ENCODE assay signal across 11 cellular contexts in the genomic region with DNA sequence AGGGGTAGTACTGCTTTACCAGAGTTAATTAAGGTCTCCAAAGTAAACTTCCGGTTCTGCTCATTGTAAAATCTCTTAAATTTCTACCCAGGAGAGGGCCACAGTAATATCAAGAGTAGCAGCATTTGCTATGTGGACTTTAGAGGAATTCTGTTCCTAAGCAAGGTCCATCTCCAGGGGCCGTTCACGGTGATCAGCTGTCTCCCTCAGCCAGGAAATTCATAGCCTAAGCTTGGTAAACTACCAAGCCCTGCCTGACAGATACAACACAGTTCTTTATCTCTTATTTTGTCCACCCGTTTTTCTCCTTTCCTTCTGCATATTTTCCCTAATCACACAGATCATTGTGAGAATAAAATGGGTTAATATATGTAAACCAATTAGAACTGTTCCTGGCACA. TPM values are rescaled to one million over a fixed set of nuclear protein-coding genes. Genes with fewer than 3 reads are reported as not detected.
DNase-seq lines count a peak whose midpoint lies in the region; ATAC-seq and TF ChIP-seq lines count a peak whose summit lies in the region.
"Had no signal": no experiment of that assay in that cellular context is flagged by ENCODE, and none has a peak within 500 bp of the region (broad histone marks: within the 10 kb centered on the region; RNA-seq: fewer than 3 reads in every experiment).

No MANE protein-coding gene starts in this region.

- H3K9ac ChIP-seq in HCT116 (ENCODE audit: low read length), result peak overlapping the region; percentile 96

- H3K9me2 ChIP-seq in HCT116 (ENCODE audit: insufficient read depth), result no peaks in the 10 kb centered on the region

- WGBS in mesodermal cell (ENCODE audit: insufficient coverage in 2 of 2), 2 experiments, result 20 to 25% methylated on average over 2 of the region's 4 CpGs

- intact Hi-C loops in HCT116 (cut with micrococcal nuclease), result no loop called here

- no peaks in the 10 kb centered on the region for H3K9me3 ChIP-seq in HCT116 (ENCODE audit: control insufficient read depth in 1 of 2, insufficient read depth in 1 of 2, low read depth in 1 of 2, low read length in 2 of 2)
- no peaks in the 10 kb centered on the region for H3K9me3 ChIP-seq in WERI-Rb-1 (ENCODE audit: severe bottlenecking)
- no peaks in the 10 kb centered on the region for H3K9me3 ChIP-seq in mesodermal cell (ENCODE audit: control insufficient read depth, low read length)

- no peaks in the 10 kb centered on the region for H3K27me3 ChIP-seq in HCT116 (ENCODE audit: insufficient read depth, low read length)
- no peaks in the 10 kb centered on the region for H3K27me3 ChIP-seq in WERI-Rb-1 (ENCODE audit: insufficient read depth, low read depth, severe bottlenecking)

- H3K27ac ChIP-seq in HCT116 (ENCODE audit: low read depth, low read length) (no peak overlapping the region), WERI-Rb-1 (no peak overlapping the region), mesodermal cell (ENCODE audit: low read depth, low read length, severe bottlenecking) (no peak overlapping the region), RWPE1 (no peak overlapping the region)

- H3K4me1 ChIP-seq in HCT116 (ENCODE audit: control insufficient read depth in 1 of 2, insufficient read depth in 2 of 2, low read length in 2 of 2) (peaks cover 13 to 20% of the 10 kb centered on the region in 2 experiments; a peak in 3 of 4 replicates), mesodermal cell (ENCODE audit: control insufficient read depth, insufficient read depth, low read length, poor library complexity, severe bottlenecking) (peaks cover 10% of the 10 kb centered on the region)

- CTCF ChIA-PET in HCT116 (lab: Charles Lee), result no interaction called here
- CTCF ChIA-PET in RWPE1 (lab: Yijun Ruan, JAX), result no interaction called here

- H2AFZ ChIP-seq in HCT116 (ENCODE audit: low read depth, low read length, poor library complexity, severe bottlenecking), result no peak overlapping the region

- no TSS peak for BruUV-seq in HCT116 (replicated peaks; lab: Mats Ljungman, UMichigan)

- H3K36me3 ChIP-seq in HCT116 (ENCODE audit: control insufficient read depth in 1 of 2, insufficient read depth in 2 of 2, low read length in 2 of 2) (peaks cover 16 to 32% of the 10 kb centered on the region in 2 experiments; a peak in 3 of 4 replicates), WERI-Rb-1 (peaks cover 47% of the 10 kb centered on the region), mesodermal cell (ENCODE audit: control insufficient read depth, insufficient read depth, low read length) (peaks cover 29% of the 10 kb centered on the region)

- no peaks in the 10 kb centered on the region for H4K20me1 ChIP-seq in HCT116 (ENCODE audit: insufficient read depth)

- RAD21 ChIA-PET in HCT116 (lab: Charles Lee; ENCODE audit: low non-redundant PET in 1 of 2, low total read pairs in 2 of 2, uncharacterized antibody in 2 of 2, unreplicated experiment in 2 of 2), result no interaction called here

- peak overlapping the region; percentile 90 for H3K4me2 ChIP-seq in HCT116 (ENCODE audit: low read length)

- DNase-seq in NCI-H748 (lab: John Stamatoyannopoulos, UW; ENCODE audit: unreplicated experiment) (peak; percentile 21), NCI-H748 treated with DMSO at 0.1 percent for 48 hours (lab: John Stamatoyannopoulos, UW) (no peak), HCT116 (ENCODE audit: low read depth, low spot score) (no peak), WERI-Rb-1 (no peak), DMS153 treated with DMSO at 0.1 percent for 48 hours (lab: John Stamatoyannopoulos, UW; ENCODE audit: unreplicated experiment) (no peak), RWPE1 (ENCODE audit: low spot score) (no peak), NCI-H2196 treated with DMSO at 0.1 percent for 48 hours (lab: John Stamatoyannopoulos, UW; ENCODE audit: unreplicated experiment) (no peak)
- DNase-seq: activated gamma-delta T cell, NCI-H1436, nucleus accumbens had no signal

- peaks cover 57% of the 10 kb centered on the region for H3K79me2 ChIP-seq in HCT116 (ENCODE audit: insufficient read depth, low read length)

- no peak for TF ChIP-seq RAD21 in HCT116 (IDR thresholded peaks at IDR 0.05; ENCODE audit: low read depth)

- TF ChIP-seq POLR2A in HCT116 (IDR thresholded peaks at IDR 0.05; ENCODE audit: borderline replicate concordance, extremely low read depth, insufficient read depth, insufficient read length), result no peak

- H3K4me3 ChIP-seq in HCT116 (replicated peaks in 1 of 2; ENCODE audit: low read depth in 1 of 2, low read length in 2 of 2) (peak overlapping the region; percentile 82 to 85; a peak in 3 of 4 replicates), WERI-Rb-1 (ENCODE audit: low read depth, low read length) (peak overlapping the region; percentile 96; the same call in 1 of the 2 replicates), mesodermal cell (ENCODE audit: extremely low read depth, insufficient read depth, low read length, poor library complexity, severe bottlenecking) (peak overlapping the region; percentile 74)

- no peak for TF ChIP-seq CTCF in HCT116 (IDR thresholded peaks at IDR 0.05 in 2 of 3, conservative IDR thresholded peaks at IDR 0.05 in 1 of 3; ENCODE audit: borderline replicate concordance in 1 of 3, insufficient read depth in 1 of 3, low read depth in 2 of 3, low read length in 2 of 3)
- TF ChIP-seq CTCF in WERI-Rb-1 (IDR thresholded peaks at IDR 0.05; ENCODE audit: low read depth, low read length), result no peak
- no peak for TF ChIP-seq CTCF in RWPE1 (conservative IDR thresholded peaks at IDR 0.05; ENCODE audit: low read depth)

- POLR2A ChIA-PET in HCT116 (lab: Charles Lee), result no interaction called here
- POLR2A ChIA-PET in RWPE1 (lab: Yijun Ruan, JAX; ENCODE audit: low non-redundant PET), result no interaction called here

- no peak for ATAC-seq in HCT116

TF ChIP-seq in HCT116, 20 proteins besides CTCF, POLR2A, EP300 and RAD21 (continues in another document):
- TF ChIP-seq TCF7L2 (IDR thresholded peaks at IDR 0.05; ENCODE audit: borderline replicate concordance, extremely low read depth, insufficient read depth, insufficient read length), result no peak
- TF ChIP-seq, protein P1, sequence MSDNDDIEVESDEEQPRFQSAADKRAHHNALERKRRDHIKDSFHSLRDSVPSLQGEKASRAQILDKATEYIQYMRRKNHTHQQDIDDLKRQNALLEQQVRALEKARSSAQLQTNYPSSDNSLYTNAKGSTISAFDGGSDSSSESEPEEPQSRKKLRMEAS (IDR thresholded peaks at IDR 0.05), result no peak
- no peak for TF ChIP-seq EZH2phosphoT487 (IDR thresholded peaks at IDR 0.05; ENCODE audit: borderline replicate concordance)
- TF ChIP-seq CEBPB (IDR thresholded peaks at IDR 0.05; ENCODE audit: low read depth), result no peak
- TF ChIP-seq, protein P2, sequence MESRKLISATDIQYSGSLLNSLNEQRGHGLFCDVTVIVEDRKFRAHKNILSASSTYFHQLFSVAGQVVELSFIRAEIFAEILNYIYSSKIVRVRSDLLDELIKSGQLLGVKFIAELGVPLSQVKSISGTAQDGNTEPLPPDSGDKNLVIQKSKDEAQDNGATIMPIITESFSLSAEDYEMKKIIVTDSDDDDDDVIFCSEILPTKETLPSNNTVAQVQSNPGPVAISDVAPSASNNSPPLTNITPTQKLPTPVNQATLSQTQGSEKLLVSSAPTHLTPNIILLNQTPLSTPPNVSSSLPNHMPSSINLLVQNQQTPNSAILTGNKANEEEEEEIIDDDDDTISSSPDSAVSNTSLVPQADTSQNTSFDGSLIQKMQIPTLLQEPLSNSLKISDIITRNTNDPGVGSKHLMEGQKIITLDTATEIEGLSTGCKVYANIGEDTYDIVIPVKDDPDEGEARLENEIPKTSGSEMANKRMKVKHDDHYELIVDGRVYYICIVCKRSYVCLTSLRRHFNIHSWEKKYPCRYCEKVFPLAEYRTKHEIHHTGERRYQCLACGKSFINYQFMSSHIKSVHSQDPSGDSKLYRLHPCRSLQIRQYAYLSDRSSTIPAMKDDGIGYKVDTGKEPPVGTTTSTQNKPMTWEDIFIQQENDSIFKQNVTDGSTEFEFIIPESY (IDR thresholded peaks at IDR 0.05; ENCODE audit: extremely low read depth, insufficient replicate concordance, low read length), result no peak
- TF ChIP-seq ZFX (IDR thresholded peaks at IDR 0.05), result no peak
- no peak for TF ChIP-seq EGR1 (IDR thresholded peaks at IDR 0.05; ENCODE audit: low read depth)
- TF ChIP-seq ZNF274 (IDR thresholded peaks at IDR 0.05; ENCODE audit: low read depth, low read length), result no peak
- no peak for TF ChIP-seq ELF1 (IDR thresholded peaks at IDR 0.05; ENCODE audit: borderline replicate concordance, low read depth)
- no peak for TF ChIP-seq SIN3A (IDR thresholded peaks at IDR 0.05; ENCODE audit: low read depth)
- no peak for TF ChIP-seq JUND (IDR thresholded peaks at IDR 0.05)
- TF ChIP-seq CBX3 (IDR thresholded peaks at IDR 0.05; ENCODE audit: low read depth), result no peak
- TF ChIP-seq SP1 (IDR thresholded peaks at IDR 0.05; ENCODE audit: low read depth), result no peak
- TF ChIP-seq EZH2 (IDR thresholded peaks at IDR 0.05), result no peak
- TF ChIP-seq, protein P3, sequence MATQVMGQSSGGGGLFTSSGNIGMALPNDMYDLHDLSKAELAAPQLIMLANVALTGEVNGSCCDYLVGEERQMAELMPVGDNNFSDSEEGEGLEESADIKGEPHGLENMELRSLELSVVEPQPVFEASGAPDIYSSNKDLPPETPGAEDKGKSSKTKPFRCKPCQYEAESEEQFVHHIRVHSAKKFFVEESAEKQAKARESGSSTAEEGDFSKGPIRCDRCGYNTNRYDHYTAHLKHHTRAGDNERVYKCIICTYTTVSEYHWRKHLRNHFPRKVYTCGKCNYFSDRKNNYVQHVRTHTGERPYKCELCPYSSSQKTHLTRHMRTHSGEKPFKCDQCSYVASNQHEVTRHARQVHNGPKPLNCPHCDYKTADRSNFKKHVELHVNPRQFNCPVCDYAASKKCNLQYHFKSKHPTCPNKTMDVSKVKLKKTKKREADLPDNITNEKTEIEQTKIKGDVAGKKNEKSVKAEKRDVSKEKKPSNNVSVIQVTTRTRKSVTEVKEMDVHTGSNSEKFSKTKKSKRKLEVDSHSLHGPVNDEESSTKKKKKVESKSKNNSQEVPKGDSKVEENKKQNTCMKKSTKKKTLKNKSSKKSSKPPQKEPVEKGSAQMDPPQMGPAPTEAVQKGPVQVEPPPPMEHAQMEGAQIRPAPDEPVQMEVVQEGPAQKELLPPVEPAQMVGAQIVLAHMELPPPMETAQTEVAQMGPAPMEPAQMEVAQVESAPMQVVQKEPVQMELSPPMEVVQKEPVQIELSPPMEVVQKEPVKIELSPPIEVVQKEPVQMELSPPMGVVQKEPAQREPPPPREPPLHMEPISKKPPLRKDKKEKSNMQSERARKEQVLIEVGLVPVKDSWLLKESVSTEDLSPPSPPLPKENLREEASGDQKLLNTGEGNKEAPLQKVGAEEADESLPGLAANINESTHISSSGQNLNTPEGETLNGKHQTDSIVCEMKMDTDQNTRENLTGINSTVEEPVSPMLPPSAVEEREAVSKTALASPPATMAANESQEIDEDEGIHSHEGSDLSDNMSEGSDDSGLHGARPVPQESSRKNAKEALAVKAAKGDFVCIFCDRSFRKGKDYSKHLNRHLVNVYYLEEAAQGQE (IDR thresholded peaks at IDR 0.05; ENCODE audit: low read depth), result no peak
- TF ChIP-seq FOSL1 (IDR thresholded peaks at IDR 0.05; ENCODE audit: low read depth), result no peak

RNA-seq across cellular contexts. Expression of a gene that starts 2.3 kb away (rescaled TPM):
- total RNA-seq in HCT116 (2021; ENCODE audit: unreplicated experiment), result 130 TPM
- polyA plus RNA-seq in HCT116 (2012), result 31.8 and 43.8 TPM in 2 replicates
- 88.8 TPM for polyA plus RNA-seq in mesodermal cell (2013, experiment 1 of 2)
- 99.8 TPM for polyA plus RNA-seq in mesodermal cell (2013, experiment 2 of 2)
